16 cellular contexts compared by ENCODE assay signal in genomic region chr10:125985557-125986246, GRCh38.
DNase-seq lines count a peak whose midpoint lies in the region; ATAC-seq and TF ChIP-seq lines count a peak whose summit lies in the region.
"Had no signal": no experiment of that assay in that cellular context is flagged by ENCODE, and none has a peak within 500 bp of the region (broad histone marks: within the 10 kb centered on the region; RNA-seq: fewer than 3 reads in every experiment).

No MANE protein-coding gene starts in this region.

- H3K36me3 Mint-ChIP-seq in natural killer cell = no peaks in the 10 kb centered on the region
- H3K36me3 Mint-ChIP-seq in natural killer cell treated with Interleukin-12 subunit alpha and Interleukin-12 subunit beta and Interleukin-15 and Interleukin-18, amount 100 ng/mL, for 72 hours = no peaks in the 10 kb centered on the region
- no peaks in the 10 kb centered on the region for H3K36me3 Mint-ChIP-seq in activated B cell treated with CpG ODN at 0.5 μM for 24 hours (ENCODE audit: low read depth)

- intact Hi-C loops in natural killer cell (cut with micrococcal nuclease) = loop anchor here (10.0 kb wide), 1 partner anchor 399 kb away; the partner anchor contains the start of gene ADAM12
- intact Hi-C loops in activated B cell treated with CpG ODN at 0.5 μM for 24 hours (cut with micrococcal nuclease) = loop anchor here (10.0 kb wide), 1 partner anchor 199 kb away; no protein-coding TSS in a partner anchor
- intact Hi-C loops in aorta (cut with DNase I) = no loop called here

- no peak overlapping the region for H3K4me2 ChIP-seq in mesendoderm (ENCODE audit: low read length)

- CTCF ChIA-PET in activated B cell treated with CpG ODN at 0.5 μM for 24 hours (lab: Charles Lee) = interaction anchor here (0.8 to 6.9 kb wide), 2 partner anchors 113 to 175 kb away, joined by 3 to 57 read pairs; no protein-coding TSS in a partner anchor

- H3K4me3 ChIP-seq in mesendoderm (ENCODE audit: low read length) (no peak overlapping the region), aorta (ENCODE audit: low read length in 2 of 2) (no peak overlapping the region)
- H3K4me3 ChIP-seq: BLaER1 treated with 17β-estradiol and CSF1 and Interleukin-3, amounts not matched to agents 10 nM and 100 nM; HAP-1 had no signal

- H3K4ac ChIP-seq in mesendoderm (ENCODE audit: low read depth, low read length) = no peak overlapping the region

- H3K27ac Mint-ChIP-seq in natural killer cell = peak overlapping the region; percentile 51 to 75
- peak overlapping the region in 1 of 2 donors; percentile 34 for H3K27ac Mint-ChIP-seq in natural killer cell treated with Interleukin-12 subunit alpha and Interleukin-12 subunit beta and Interleukin-15 and Interleukin-18, amount 100 ng/mL, for 72 hours
- H3K27ac Mint-ChIP-seq in activated B cell treated with CpG ODN at 0.5 μM for 24 hours = peak overlapping the region; percentile 51

- H4K5ac ChIP-seq in mesendoderm (ENCODE audit: low read length) = no peak overlapping the region

- peaks cover 33 to 53% of the 10 kb centered on the region in 2 donors for H3K4me1 Mint-ChIP-seq in natural killer cell
- H3K4me1 Mint-ChIP-seq in natural killer cell treated with Interleukin-12 subunit alpha and Interleukin-12 subunit beta and Interleukin-15 and Interleukin-18, amount 100 ng/mL, for 72 hours (ENCODE audit: low read depth in 2 of 2) = peaks cover 5 to 33% of the 10 kb centered on the region in 2 donors
- peaks cover 40% of the 10 kb centered on the region for H3K4me1 Mint-ChIP-seq in activated B cell treated with CpG ODN at 0.5 μM for 24 hours

- peak overlapping the region; percentile 3 for H3K4me3 Mint-ChIP-seq in natural killer cell
- H3K4me3 Mint-ChIP-seq in natural killer cell treated with Interleukin-12 subunit alpha and Interleukin-12 subunit beta and Interleukin-15 and Interleukin-18, amount 100 ng/mL, for 72 hours = no peak overlapping the region
- no peak overlapping the region for H3K4me3 Mint-ChIP-seq in activated B cell treated with CpG ODN at 0.5 μM for 24 hours

- H3K79me2 ChIP-seq in mesendoderm (ENCODE audit: control insufficient read depth, insufficient read depth, low read length) = no peaks in the 10 kb centered on the region

- H4K8ac ChIP-seq in mesendoderm (ENCODE audit: low read depth, low read length) = no peak overlapping the region

- no peak overlapping the region for H3K9ac ChIP-seq in mesendoderm (ENCODE audit: low read length)
- H3K9ac ChIP-seq: BLaER1 treated with 17β-estradiol and CSF1 and Interleukin-3, amounts not matched to agents 10 nM and 100 nM had no signal

- no peak overlapping the region for H3K18ac ChIP-seq in mesendoderm (ENCODE audit: low read length)

- H3K27me3 ChIP-seq in mesendoderm (ENCODE audit: insufficient read depth, low read length, poor library complexity) (no peaks in the 10 kb centered on the region), aorta (ENCODE audit: control insufficient read depth in 1 of 2, insufficient read depth in 2 of 2, low read length in 1 of 2) (no peaks in the 10 kb centered on the region)
- H3K27me3 ChIP-seq: BLaER1 treated with 17β-estradiol and CSF1 and Interleukin-3, amounts not matched to agents 10 nM and 100 nM had no signal

- in situ Hi-C loops in KBM-7 (cut with MboI; ENCODE audit: low pct_unique_long_range_greater_than_20kb, low sequenced_read_pairs) = loop anchor here (25.0 kb wide), 1 partner anchor 527 kb away; no protein-coding TSS in a partner anchor

- peak in 2 of 3 donors; percentile 30 to 56 for ATAC-seq in natural killer cell
- ATAC-seq in natural killer cell treated with Interleukin-12 subunit alpha and Interleukin-12 subunit beta and Interleukin-15 and Interleukin-18, amount 100 ng/mL, for 72 hours = no peak
- no peak for ATAC-seq in activated B cell treated with CpG ODN at 0.5 μM for 24 hours (ENCODE audit: low read depth)
- ATAC-seq in stimulated activated naive CD8-positive, alpha-beta T cell treated with anti-CD3 and anti-CD28 coated beads, Interleukin-15, Interleukin-2, amounts not matched to agents 100 U/mL and 50 U/mL, for 24 hours = no peak
- no peak for ATAC-seq in aorta (ENCODE audit: low FRiP score)

- H3K23ac ChIP-seq in mesendoderm (ENCODE audit: low read length) = peak overlapping the region; percentile 4

- H2BK120ac ChIP-seq in mesendoderm (ENCODE audit: low read depth, low read length) = no peak overlapping the region

- H3K9me3 ChIP-seq in aorta (ENCODE audit: control insufficient read depth, low read length) = no peaks in the 10 kb centered on the region
- H3K9me3 ChIP-seq: HAP-1 had no signal

- H3K4me1 ChIP-seq in mesendoderm (ENCODE audit: control insufficient read depth, low read depth, low read length) (no peaks in the 10 kb centered on the region), aorta (ENCODE audit: control insufficient read depth in 1 of 2, insufficient read depth in 2 of 2, low read length in 2 of 2) (no peaks in the 10 kb centered on the region)

- no peak overlapping the region for H2AK5ac ChIP-seq in mesendoderm (ENCODE audit: low read length)

- H3K27ac ChIP-seq in mesendoderm (ENCODE audit: low read depth, low read length) (no peak overlapping the region), aorta (ENCODE audit: low read depth in 1 of 2, low read length in 2 of 2) (no peak overlapping the region)
- H3K27ac ChIP-seq: 22Rv1; BLaER1 treated with 17β-estradiol and CSF1 and Interleukin-3, amounts not matched to agents 10 nM and 100 nM had no signal

- POLR2A ChIA-PET in activated B cell treated with CpG ODN at 0.5 μM for 24 hours (lab: Charles Lee) = interaction anchor here (1.2 kb wide), 1 partner anchor 51 kb away, joined by 3 read pairs; no protein-coding TSS in a partner anchor

- H3K9me3 Mint-ChIP-seq in natural killer cell = no peaks in the 10 kb centered on the region
- no peaks in the 10 kb centered on the region for H3K9me3 Mint-ChIP-seq in natural killer cell treated with Interleukin-12 subunit alpha and Interleukin-12 subunit beta and Interleukin-15 and Interleukin-18, amount 100 ng/mL, for 72 hours
- H3K9me3 Mint-ChIP-seq in activated B cell treated with CpG ODN at 0.5 μM for 24 hours = peaks cover 7% of the 10 kb centered on the region

- DNase-seq in natural killer cell = no peak
- DNase-seq in natural killer cell treated with Interleukin-12 subunit alpha and Interleukin-12 subunit beta and Interleukin-15 and Interleukin-18, amount 100 ng/mL, for 72 hours (ENCODE audit: low spot score) = no peak
- DNase-seq in activated B cell treated with CpG ODN at 0.5 μM for 24 hours = no peak
- peak; percentile 32 for DNase-seq in mesendoderm
- DNase-seq in KBM-7 = no peak
- no peak for DNase-seq in COLO668 (lab: John Stamatoyannopoulos, UW; ENCODE audit: unreplicated experiment)
- no peak for DNase-seq in stimulated activated naive CD8-positive, alpha-beta T cell treated with anti-CD3 and anti-CD28 coated beads, Interleukin-15, Interleukin-2, amounts not matched to agents 100 U/mL and 50 U/mL, for 24 hours
- DNase-seq in aorta = no peak
- DNase-seq: DMS 273 treated with DMSO at 0.1 percent for 48 hours, Karpas-422, NCI-H187 treated with DMSO at 0.1 percent for 48 hours, RPMI8226, SIG-M5 had no signal

- no peak overlapping the region for H2BK15ac ChIP-seq in mesendoderm (replicated peaks; ENCODE audit: low read depth)

- WGBS in mesendoderm (ENCODE audit: extremely low coverage, insufficient coverage, low lambda C conversion rate) = no CpG with 5 or more reads among the region's 6 CpGs
- 88 to 90% methylated on average over 6 of the region's 6 CpGs for WGBS in aorta, 2 donors

- no peak overlapping the region for H2BK5ac ChIP-seq in mesendoderm (ENCODE audit: low read length)

- H3K27me3 Mint-ChIP-seq in natural killer cell (ENCODE audit: low read depth in 2 of 2) (no peaks in the 10 kb centered on the region), activated B cell treated with CpG ODN at 0.5 μM for 24 hours (peaks cover 2% of the 10 kb centered on the region)
- H3K27me3 Mint-ChIP-seq in natural killer cell treated with Interleukin-12 subunit alpha and Interleukin-12 subunit beta and Interleukin-15 and Interleukin-18, amount 100 ng/mL, for 72 hours = peaks cover 2 to 6% of the 10 kb centered on the region in 2 donors

- H3K36me3 ChIP-seq in mesendoderm (ENCODE audit: control insufficient read depth, insufficient read depth, low read length) (no peaks in the 10 kb centered on the region), aorta (ENCODE audit: control insufficient read depth in 1 of 2, insufficient read depth in 2 of 2, low read length in 1 of 2) (no peaks in the 10 kb centered on the region)
- H3K36me3 ChIP-seq: BLaER1 treated with 17β-estradiol and CSF1 and Interleukin-3, amounts not matched to agents 10 nM and 100 nM; HAP-1 had no signal

- H3K56ac ChIP-seq in mesendoderm (ENCODE audit: low read length) = no peak overlapping the region

- H3K79me1 ChIP-seq in mesendoderm (ENCODE audit: low read length) = no peaks in the 10 kb centered on the region

- TF ChIP-seq CTCF in natural killer cell (IDR thresholded peaks at IDR 0.05) = no peak
- TF ChIP-seq CTCF in activated B cell treated with CpG ODN at 0.5 μM for 24 hours (IDR thresholded peaks at IDR 0.05) = no peak

Comparison
In these comparisons a context has a peak if more than half of its experiments do, and no peak if none do; other contexts are left out.
1. ATAC-seq: peak in natural killer cell (2 of 3); none in natural killer cell treated with Interleukin-12 subunit alpha and Interleukin-12 subunit beta and Interleukin-15 and Interleukin-18, amount 100 ng/mL, for 72 hours (0 of 2), activated B cell treated with CpG ODN at 0.5 μM for 24 hours (single experiment), stimulated activated naive CD8-positive, alpha-beta T cell treated with anti-CD3 and anti-CD28 coated beads, Interleukin-15, Interleukin-2, amounts not matched to agents 100 U/mL and 50 U/mL, for 24 hours (single experiment) and aorta (single experiment).
2. intact Hi-C loops: an anchor here in natural killer cell (10.0 kb wide) and activated B cell treated with CpG ODN at 0.5 μM for 24 hours (10.0 kb wide); none called in aorta.